In the genomic region with DNA sequence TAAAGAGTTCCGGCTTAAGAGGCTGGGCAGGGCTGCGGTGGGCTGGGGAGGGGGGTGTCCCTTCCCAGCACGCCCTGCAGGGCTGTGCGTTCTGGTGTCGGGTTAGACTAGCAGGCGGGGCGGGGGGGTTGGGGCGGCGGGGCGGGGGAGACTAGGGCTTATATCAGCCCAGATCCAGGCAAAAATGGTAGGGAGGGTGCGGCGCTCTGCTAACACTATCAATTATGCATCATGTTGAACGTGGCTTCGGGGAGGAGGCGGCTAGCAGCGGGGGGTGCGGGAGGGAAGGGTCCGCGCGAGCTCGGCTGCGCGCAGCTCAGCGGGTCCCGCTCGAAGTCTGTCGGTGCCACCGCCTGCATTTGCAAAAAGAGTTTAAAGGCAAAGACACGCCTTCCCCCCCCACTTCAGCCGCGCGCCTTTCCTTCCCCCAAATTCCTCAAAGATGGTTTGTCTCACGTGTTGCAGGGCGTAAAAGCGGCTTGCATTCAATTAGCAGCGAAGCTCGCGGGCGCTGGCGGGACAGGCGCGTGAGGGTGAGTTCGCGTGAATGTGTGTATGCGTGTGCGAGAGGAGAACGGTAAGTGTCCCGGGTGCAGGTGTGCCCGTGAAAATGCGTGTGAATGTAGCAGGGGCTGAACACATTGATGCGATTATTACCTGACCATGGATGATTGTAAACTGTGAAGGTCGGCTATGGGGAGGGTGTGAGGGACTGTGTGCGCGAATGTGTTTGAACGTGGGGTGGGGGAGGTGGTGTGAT, we compare ENCODE assay signal across 10 cellular contexts. TPM values are rescaled to one million over a fixed set of nuclear protein-coding genes. Genes with fewer than 3 reads are reported as not detected.
DNase-seq lines count a peak whose midpoint lies in the region; ATAC-seq and TF ChIP-seq lines count a peak whose summit lies in the region.
"Had no signal": no experiment of that assay in that cellular context is flagged by ENCODE, and none has a peak within 500 bp of the region (broad histone marks: within the 10 kb centered on the region; RNA-seq: fewer than 3 reads in every experiment).

A gene with protein sequence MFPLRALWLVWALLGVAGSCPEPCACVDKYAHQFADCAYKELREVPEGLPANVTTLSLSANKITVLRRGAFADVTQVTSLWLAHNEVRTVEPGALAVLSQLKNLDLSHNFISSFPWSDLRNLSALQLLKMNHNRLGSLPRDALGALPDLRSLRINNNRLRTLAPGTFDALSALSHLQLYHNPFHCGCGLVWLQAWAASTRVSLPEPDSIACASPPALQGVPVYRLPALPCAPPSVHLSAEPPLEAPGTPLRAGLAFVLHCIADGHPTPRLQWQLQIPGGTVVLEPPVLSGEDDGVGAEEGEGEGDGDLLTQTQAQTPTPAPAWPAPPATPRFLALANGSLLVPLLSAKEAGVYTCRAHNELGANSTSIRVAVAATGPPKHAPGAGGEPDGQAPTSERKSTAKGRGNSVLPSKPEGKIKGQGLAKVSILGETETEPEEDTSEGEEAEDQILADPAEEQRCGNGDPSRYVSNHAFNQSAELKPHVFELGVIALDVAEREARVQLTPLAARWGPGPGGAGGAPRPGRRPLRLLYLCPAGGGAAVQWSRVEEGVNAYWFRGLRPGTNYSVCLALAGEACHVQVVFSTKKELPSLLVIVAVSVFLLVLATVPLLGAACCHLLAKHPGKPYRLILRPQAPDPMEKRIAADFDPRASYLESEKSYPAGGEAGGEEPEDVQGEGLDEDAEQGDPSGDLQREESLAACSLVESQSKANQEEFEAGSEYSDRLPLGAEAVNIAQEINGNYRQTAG (plus strand): TSS at position 498 of the 760 bp plus-strand sequence. CDS start 2,169 bp downstream, outside the sequence.

- H3K27ac ChIP-seq in heart right ventricle (peak within 1 kb of the TSS in 8 of 10 donors; percentile 50 to 89 (median 80)), ascending aorta (no peak within 1 kb of the TSS), lower lobe of right lung (no peak within 1 kb of the TSS)
- H3K27ac ChIP-seq: ovary had no signal

- WGBS in heart right ventricle, 2 donors: 1 to 2% methylated on average over 49 to 55 of the region's 55 CpGs

- H3K4me1 ChIP-seq in heart right ventricle (peaks cover 3 to 71% (median 60%) of the 10 kb centered on the region in 9 donors), ascending aorta (peaks cover 0 to 15% of the 10 kb centered on the region in 2 donors), lower lobe of right lung (peaks cover 35% of the 10 kb centered on the region)

- TF ChIP-seq CTCF in heart right ventricle (IDR thresholded peaks at IDR 0.05) (no peak), ascending aorta (IDR thresholded peaks at IDR 0.05) (no peak), lower lobe of right lung (IDR thresholded peaks at IDR 0.05) (no peak)

- H3K27me3 ChIP-seq in heart right ventricle (peaks cover 0 to 98% (median 79%) of the 10 kb centered on the region in 7 donors), ascending aorta (peaks cover 35% of the 10 kb centered on the region), lower lobe of right lung (ENCODE audit: low read depth) (peaks cover 86% of the 10 kb centered on the region)

- H3K9me3 ChIP-seq in heart right ventricle: peaks cover 0 to 4% (median 0%) of the 10 kb centered on the region in 11 donors
- H3K9me3 ChIP-seq in ascending aorta: peaks cover 0 to 5% of the 10 kb centered on the region in 2 donors
- H3K9me3 ChIP-seq in lower lobe of right lung: no peaks in the 10 kb centered on the region

- H3K36me3 ChIP-seq in heart right ventricle (peaks cover 0 to 14% (median 0%) of the 10 kb centered on the region in 9 donors), ascending aorta (no peaks in the 10 kb centered on the region), lower lobe of right lung (no peaks in the 10 kb centered on the region)
- H3K36me3 ChIP-seq: ovary had no signal

- no peak for DNase-seq in heart right ventricle
- DNase-seq in left ventricle myocardium superior: no peak
- no peak for DNase-seq in ascending aorta (ENCODE audit: low spot score in 2 of 2)
- DNase-seq in lower lobe of right lung: no peak
- no peak for DNase-seq in C1 segment of cervical spinal cord (lab: John Stamatoyannopoulos, UW)
- no peak for DNase-seq in stimulated activated CD4-positive, alpha-beta T cell treated with anti-CD3 and anti-CD28 coated beads, Interleukin-12 subunit alpha, Interleukin-12 subunit beta, amount 100 ng/mL, for 4 hours
- DNase-seq: GF-D8 had no signal

- H3K4me3 ChIP-seq in heart right ventricle (peak within 1 kb of the TSS; percentile 20 to 64 (median 52)), ascending aorta (peak within 1 kb of the TSS; percentile 25 to 34), lower lobe of right lung (peak within 1 kb of the TSS; percentile 46)
- H3K4me3 ChIP-seq: ovary had no signal

- ATAC-seq in heart right ventricle: no peak
- ATAC-seq in left ventricle myocardium superior: no peak
- ATAC-seq in lower lobe of right lung: no peak
- no peak for ATAC-seq in GM19467 (IDR thresholded peaks at IDR 0.05; ENCODE audit: unreplicated experiment)
- ATAC-seq in HG02610 (IDR thresholded peaks at IDR 0.05; ENCODE audit: unreplicated experiment): no peak

- intact Hi-C loops in heart right ventricle (cut with DNase I): loop anchor here in 1 of 10 donors (10.0 kb wide), 1 partner anchor 115 kb away; no protein-coding TSS in a partner anchor
- intact Hi-C loops in left ventricle myocardium superior (cut with micrococcal nuclease): no loop called here
- intact Hi-C loops in ascending aorta (cut with DNase I): no loop called here
- intact Hi-C loops in lower lobe of right lung (cut with DNase I): no loop called here

RNA-seq across cellular contexts. Expression of the gene that starts here (rescaled TPM):
- total RNA-seq in heart right ventricle: 1 to 10 TPM; 1.2 to 8.7 (median 2.2) TPM
- 1 to 10 TPM; 3.9 to 5.6 TPM for polyA plus RNA-seq in heart right ventricle
- 2.2 TPM for total RNA-seq in left ventricle myocardium superior
- total RNA-seq in ascending aorta: 0.64 TPM
- total RNA-seq in lower lobe of right lung: 1.2 TPM

Comparison
In these comparisons a context has a peak if more than half of its experiments do, and no peak if none do; other contexts are left out.
1. H3K27ac ChIP-seq: peak in heart right ventricle (8 of 10); none in ascending aorta (0 of 2) and lower lobe of right lung (single experiment).
2. Peak in every context shown above with its lines, with median percentiles within 50 percentile points of each other: H3K4me3 ChIP-seq.